ENCODE assay signal across 22 cellular contexts in the genomic region with DNA sequence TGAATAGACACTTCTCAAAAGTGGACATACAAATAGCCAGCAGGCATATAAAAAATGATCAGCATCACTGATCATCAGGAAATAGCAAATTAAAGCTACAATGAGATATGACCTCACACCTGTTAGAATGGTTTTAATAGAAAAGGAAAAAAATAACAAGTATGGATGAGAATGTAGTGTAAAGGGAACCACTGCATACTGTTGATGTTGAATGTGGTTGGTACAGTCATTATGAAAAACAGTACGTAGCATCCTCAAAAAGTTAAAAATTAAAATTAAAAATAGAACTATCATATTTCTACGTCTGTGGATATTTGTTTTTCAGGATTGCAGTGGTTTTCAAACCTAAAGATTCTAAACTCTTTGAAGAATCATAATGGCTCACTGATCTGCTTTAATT.
"Had no signal": no experiment of that assay in that cellular context is flagged by ENCODE, and none has a peak within 500 bp of the region (broad histone marks: within the 10 kb centered on the region; RNA-seq: fewer than 3 reads in every experiment).

No MANE protein-coding gene starts in this region.

- H3K4me3 ChIP-seq: ascending aorta, gastrocnemius medialis, suprapubic skin, tibial artery, upper lobe of right lung had no signal

- H3K9me3 ChIP-seq: ascending aorta, gastrocnemius medialis, suprapubic skin, tibial artery, upper lobe of right lung had no signal

- ATAC-seq: effector memory CD8-positive, alpha-beta T cell; gastrocnemius medialis; left colon; right cardiac atrium; upper lobe of right lung had no signal

- H3K27me3 ChIP-seq: ascending aorta, brain microvascular endothelial cell, gastrocnemius medialis, suprapubic skin, tibial artery, upper lobe of right lung had no signal

- H3K36me3 ChIP-seq: ascending aorta, brain microvascular endothelial cell, gastrocnemius medialis, suprapubic skin, tibial artery, upper lobe of right lung had no signal

- H3K27ac ChIP-seq: ascending aorta, brain microvascular endothelial cell, gastrocnemius medialis, suprapubic skin, tibial artery, upper lobe of right lung had no signal

- H3K4me1 ChIP-seq: ascending aorta, upper lobe of right lung had no signal

- DNase-seq: activated CD4-positive, alpha-beta T cell treated with anti-CD3 and anti-CD28 coated beads for 4 hours; activated CD4-positive, alpha-beta T cell treated with anti-CD3 and anti-CD28 coated beads, Interleukin-2, amount 50 U/mL, for 4 hours; activated CD4-positive, CD25-positive, alpha-beta regulatory T cell; activated CD8-positive, alpha-beta memory T cell treated with anti-CD3 and anti-CD28 coated beads for 24 hours; activated effector memory CD4-positive, alpha-beta T cell treated with Interleukin-2 at 50 U/mL for 16 hours; activated naive CD4-positive, alpha-beta T cell treated with anti-CD3 and anti-CD28 coated beads, Interleukin-2, amount 10 ng/mL, durations not matched to agents 7 days and 5 days; activated naive CD8-positive, alpha-beta T cell treated with anti-CD3 and anti-CD28 coated beads, Interleukin-2, amount 10 ng/mL, durations not matched to agents 7 days and 5 days; brain microvascular endothelial cell; cortex of kidney; effector memory CD8-positive, alpha-beta T cell; erythroblast; gastrocnemius medialis; hippocampal formation; left colon; mammary epithelial cell; stimulated activated CD4-positive, alpha-beta T cell treated with anti-CD3 and anti-CD28 coated beads, Interleukin-15, amount 100 ng/mL, for 24 hours; stimulated activated naive CD4-positive, alpha-beta T cell; tibial artery; upper lobe of right lung had no signal
